In genomic region chr2:220001693-220002260, GRCh38 we compare ENCODE assay signal across 15 cellular contexts.
A peak's percentile ranks its signal among the peaks of the same experiment; 100 is the strongest.
DNase-seq lines count a peak whose midpoint lies in the region; ATAC-seq lines count a peak whose summit lies in the region.
"Had no signal": no experiment of that assay in that cellular context is flagged by ENCODE, and none has a peak within 500 bp of the region (broad histone marks: within the 10 kb centered on the region; RNA-seq: fewer than 3 reads in every experiment).

No MANE protein-coding gene starts in this region.

- DNase-seq in GM03348 (ENCODE audit: low spot score) (peak; percentile 73), SK-N-MC (ENCODE audit: low read depth, low spot score) (no peak), hepatic stellate cell (ENCODE audit: low spot score) (peak; percentile 35), SW 1271 (lab: John Stamatoyannopoulos, UW) (no peak), cerebellar nuclear complex (lab: John Stamatoyannopoulos, UW) (no peak), NCI-H1417 treated with DMSO at 0.1 percent for 48 hours (lab: John Stamatoyannopoulos, UW) (no peak)
- DNase-seq: activated CD4-positive, alpha-beta T cell treated with anti-CD3 and anti-CD28 coated beads for 1 hour; heart left ventricle; left cardiac atrium; NCI-H1694; NCI-H524 treated with DMSO at 0.1 percent for 48 hours; stimulated activated CD4-positive, alpha-beta T cell treated with anti-CD3 and anti-CD28 coated beads, Interleukin-15, amount 100 ng/mL, for 24 hours had no signal

- H3K9me3 ChIP-seq in SK-N-MC (ENCODE audit: low read depth, low read length), result peaks cover 5% of the 10 kb centered on the region; the same call in 1 of the 2 replicates
- H3K9me3 ChIP-seq: heart left ventricle, thoracic aorta had no signal

- H3K9ac ChIP-seq in SK-N-MC (ENCODE audit: insufficient read length), result no peak overlapping the region
- H3K9ac ChIP-seq: KMS-11 had no signal

- no peak for ATAC-seq in GM21619 (IDR thresholded peaks at IDR 0.05; ENCODE audit: unreplicated experiment)
- ATAC-seq: heart left ventricle had no signal

- H3K4me3 ChIP-seq in SK-N-MC, result no peak overlapping the region
- H3K4me3 ChIP-seq: heart left ventricle, thoracic aorta had no signal

- H3K36me3 ChIP-seq in SK-N-MC (ENCODE audit: insufficient read depth, low read length), result no peaks in the 10 kb centered on the region
- H3K36me3 ChIP-seq: heart left ventricle, thoracic aorta had no signal

- H3K27ac ChIP-seq in SK-N-MC, result peak overlapping the region; percentile 68
- H3K27ac ChIP-seq: heart left ventricle, KMS-11, thoracic aorta had no signal

Comparison
In these comparisons a context has a peak if more than half of its experiments do, and no peak if none do; other contexts are left out.
1. DNase-seq: peak in GM03348 (single experiment) and hepatic stellate cell (single experiment); none in SK-N-MC (single experiment), SW 1271 (0 of 2), cerebellar nuclear complex (0 of 2) and NCI-H1417 treated with DMSO at 0.1 percent for 48 hours (single experiment).